In the genomic region with DNA sequence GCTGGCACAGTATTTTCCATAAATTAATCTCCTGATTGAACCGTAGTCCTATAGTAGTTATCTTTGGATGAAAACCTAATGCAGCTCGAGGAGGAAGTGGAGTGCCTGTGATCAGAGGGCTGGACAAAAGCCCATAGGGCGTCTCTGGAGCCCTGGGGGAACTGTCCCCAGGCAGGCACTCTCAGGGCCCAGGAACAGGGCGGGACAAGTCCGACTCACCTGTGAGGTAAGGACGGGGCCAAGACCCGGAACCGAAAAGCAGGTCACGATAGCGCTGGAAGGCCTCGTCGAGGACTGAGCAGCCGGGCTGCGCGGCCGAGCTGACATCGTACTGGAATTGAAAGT, we compare ENCODE assay signal across 8 cellular contexts. TPM values are rescaled to one million over a fixed set of nuclear protein-coding genes. Genes with fewer than 3 reads are reported as not detected.
DNase-seq lines count a peak whose midpoint lies in the region; ATAC-seq and TF ChIP-seq lines count a peak whose summit lies in the region.

No MANE protein-coding gene starts in this region.

- peaks cover 5% of the 10 kb centered on the region for H3K4me1 ChIP-seq in foreskin keratinocyte
- peaks cover 17% of the 10 kb centered on the region for H3K4me1 ChIP-seq in osteoblast (ENCODE audit: insufficient read depth, low read length)

- H3K27me3 Mint-ChIP-seq in T-cell = no peaks in the 10 kb centered on the region

- H3K36me3 ChIP-seq in osteoblast (ENCODE audit: insufficient read depth, low read length) = no peaks in the 10 kb centered on the region

- H3K4me1 Mint-ChIP-seq in T-cell = peaks cover 60 to 69% (median 63%) of the 10 kb centered on the region in 3 donors

- CTCF ChIA-PET in T-cell (lab: Charles Lee) = interaction anchor here (0.5 to 1.3 kb wide), 5 partner anchors 62 to 360 kb away, joined by 3 to 5 read pairs (median 3); no protein-coding TSS in a partner anchor

- H3K27ac ChIP-seq in 22Rv1 (peak overlapping the region; percentile 48), foreskin keratinocyte (peak overlapping the region; percentile 29), osteoblast (ENCODE audit: low read depth, low read length) (peak overlapping the region; percentile 78)

- ATAC-seq in GM18867 (IDR thresholded peaks at IDR 0.05; ENCODE audit: unreplicated experiment) (peak; percentile 48), HG03060 (IDR thresholded peaks at IDR 0.05; ENCODE audit: low read depth, unreplicated experiment) (peak; percentile 35), T-cell (replicated peaks in 1 of 4) (peak; percentile 47 to 59 (median 56)), foreskin keratinocyte (peak; percentile 79)

- H3K4me3 ChIP-seq in osteoblast (ENCODE audit: insufficient read depth, low read length) = peak overlapping the region; percentile 82

- peak overlapping the region; percentile 91 to 99 (median 96) for H3K4me3 Mint-ChIP-seq in T-cell

- POLR2A ChIA-PET in T-cell (lab: Charles Lee) = interaction anchor here (1.5 to 1.9 kb wide), 2 partner anchors 98 kb away, joined by 4 read pairs; no protein-coding TSS in a partner anchor

- H3K27ac Mint-ChIP-seq in T-cell = peak overlapping the region; percentile 97 to 99

- no peak for TF ChIP-seq CTCF in 22Rv1 (IDR thresholded peaks at IDR 0.05)
- TF ChIP-seq CTCF in foreskin keratinocyte (conservative IDR thresholded peaks at IDR 0.05) = no peak
- no peak for TF ChIP-seq CTCF in osteoblast (IDR thresholded peaks at IDR 0.05; ENCODE audit: extremely low read depth, low read depth, low read length)

- peak overlapping the region; percentile 98 for H2AFZ ChIP-seq in osteoblast (ENCODE audit: low read length)

- DNase-seq in T-cell (peak in 1 of 34 experiments; percentile 31), foreskin keratinocyte (peak; percentile 36 to 70), osteoblast (ENCODE audit: insufficient read length, low spot score, missing footprints) (peak; percentile 42), SK-N-DZ (ENCODE audit: low spot score) (no peak), globus pallidus (ENCODE audit: low spot score) (no peak)

- peaks cover 12% of the 10 kb centered on the region for H4K20me1 ChIP-seq in osteoblast (ENCODE audit: insufficient read depth, low read length)

- peaks cover 13% of the 10 kb centered on the region for H3K36me3 Mint-ChIP-seq in T-cell

- H3K4me2 ChIP-seq in osteoblast (ENCODE audit: insufficient read depth, low read length) = peak overlapping the region; percentile 94

- no peaks in the 10 kb centered on the region for H3K9me3 ChIP-seq in osteoblast (ENCODE audit: low read depth, low read length)

- no peaks in the 10 kb centered on the region for H3K9me3 Mint-ChIP-seq in T-cell

- no peaks in the 10 kb centered on the region for H3K27me3 ChIP-seq in foreskin keratinocyte
- no peaks in the 10 kb centered on the region for H3K27me3 ChIP-seq in osteoblast (ENCODE audit: insufficient read depth, low read length)

- peaks cover 60% of the 10 kb centered on the region for H3K79me2 ChIP-seq in osteoblast (ENCODE audit: insufficient read depth, low read length)

RNA-seq across cellular contexts. Expression of a gene that starts 0.3 kb away (rescaled TPM):
- 100 to 1,000 TPM in 1 of 5 donors, 10 to 100 TPM in 4; 78.2 to 101 (median 88.4) TPM for total RNA-seq in T-cell
- 60.0 and 64.1 TPM in 2 replicates for total RNA-seq in foreskin keratinocyte
- 61.4 and 67.3 TPM in 2 replicates for polyA plus RNA-seq in foreskin keratinocyte
- 122 and 146 TPM in 2 replicates for total RNA-seq in osteoblast
- polyA plus RNA-seq in SK-N-DZ (2014; cell fraction: cytosol; rRNA removed) = 66.5 and 67.2 TPM in 2 replicates
- 155 and 158 TPM in 2 replicates for polyA plus RNA-seq in SK-N-DZ (2014; cell fraction: nucleus; rRNA removed)

RNA-seq across cellular contexts. Expression of a gene that starts 22.6 kb away (rescaled TPM):
- not detected for total RNA-seq in T-cell
- not detected in 2 replicates for total RNA-seq in foreskin keratinocyte
- polyA plus RNA-seq in foreskin keratinocyte = not detected in 2 replicates
- not detected in 2 replicates for total RNA-seq in osteoblast
- polyA plus RNA-seq in SK-N-DZ (2014; cell fraction: cytosol; rRNA removed) = not detected in 2 replicates
- not detected in 2 replicates for polyA plus RNA-seq in SK-N-DZ (2014; cell fraction: nucleus; rRNA removed)

RNA-seq across cellular contexts. Expression of a gene that starts 55.5 kb away (rescaled TPM):
- total RNA-seq in T-cell = 1 to 10 TPM; 1.8 to 5.6 (median 3.0) TPM
- total RNA-seq in foreskin keratinocyte = 0.17 and 0.18 TPM in 2 replicates
- 0.03 and 0.06 TPM in 2 replicates for polyA plus RNA-seq in foreskin keratinocyte
- total RNA-seq in osteoblast = 0.36 and 0.59 TPM in 2 replicates
- polyA plus RNA-seq in SK-N-DZ (2014; cell fraction: cytosol; rRNA removed) = 3.0 and 3.4 TPM in 2 replicates
- 6.7 and 7.7 TPM in 2 replicates for polyA plus RNA-seq in SK-N-DZ (2014; cell fraction: nucleus; rRNA removed)

Comparison
In these comparisons a context has a peak if more than half of its experiments do, and no peak if none do; other contexts are left out.
1. DNase-seq: peak in foreskin keratinocyte (2 of 2) and osteoblast (single experiment); none in SK-N-DZ (single experiment) and globus pallidus (single experiment).
2. Peak in every context shown above with its lines, with median percentiles within 50 percentile points of each other: H3K27ac ChIP-seq and ATAC-seq.